Comparison of ENCODE assay signal across 24 cellular contexts in the genomic region with DNA sequence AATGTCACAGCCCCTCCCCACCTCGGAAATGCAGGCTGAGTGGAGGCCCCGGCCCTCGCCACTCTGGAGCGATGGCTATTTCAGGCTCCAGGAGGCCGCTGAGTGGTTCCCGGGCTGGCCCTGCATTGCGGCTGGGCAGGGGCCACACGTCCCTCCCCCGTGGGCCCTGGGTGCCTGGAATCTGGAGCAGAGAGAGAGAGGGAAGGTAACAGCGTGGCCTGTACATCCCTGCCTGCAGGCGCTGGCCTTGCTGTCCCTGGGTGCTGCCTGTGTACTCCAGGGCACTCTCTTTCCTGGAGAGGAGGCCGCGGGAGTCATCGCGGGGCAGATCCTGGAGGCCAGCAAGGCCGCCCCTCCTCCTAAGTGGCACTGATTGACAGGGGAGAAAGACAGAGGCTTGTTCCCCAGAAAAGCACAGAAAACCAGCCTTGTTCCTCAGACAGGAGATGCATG.
DNase-seq lines count a peak whose midpoint lies in the region; ATAC-seq and TF ChIP-seq lines count a peak whose summit lies in the region.
"Had no signal": no experiment of that assay in that cellular context is flagged by ENCODE, and none has a peak within 500 bp of the region (broad histone marks: within the 10 kb centered on the region; RNA-seq: fewer than 3 reads in every experiment).

No MANE protein-coding gene starts in this region.

- no peaks in the 10 kb centered on the region for H3K27me3 ChIP-seq in parathyroid adenoma (ENCODE audit: control insufficient read depth, insufficient read depth, low read length)
- H3K27me3 ChIP-seq: neutrophil had no signal

- H3K4me2 ChIP-seq in parathyroid adenoma (ENCODE audit: low read length): peak overlapping the region; percentile 70
- H3K4me2 ChIP-seq: SK-N-SH had no signal

- CTCF ChIA-PET in HEK293T (lab: Yijun Ruan, JAX): no interaction called here

- peaks cover 25% of the 10 kb centered on the region for H3K4me1 ChIP-seq in parathyroid adenoma
- H3K4me1 ChIP-seq: HAP-1 had no signal

- peak overlapping the region; percentile 86 for H3K27ac ChIP-seq in parathyroid adenoma
- H3K27ac ChIP-seq: neutrophil, thoracic aorta had no signal

- H3K36me3 ChIP-seq in parathyroid adenoma (ENCODE audit: control insufficient read depth, insufficient read depth, low read length): no peaks in the 10 kb centered on the region
- H3K36me3 ChIP-seq: HAP-1, neutrophil had no signal

- H3K9me3 ChIP-seq in parathyroid adenoma (ENCODE audit: control insufficient read depth, low read length): no peaks in the 10 kb centered on the region
- H3K9me3 ChIP-seq: HAP-1, neutrophil, SK-N-SH had no signal

- TF ChIP-seq CTCF in parathyroid adenoma (IDR thresholded peaks at IDR 0.05): no peak

- POLR2A ChIA-PET in HEK293T (lab: Yijun Ruan, JAX): no interaction called here

- peaks cover 42% of the 10 kb centered on the region for H3K79me2 ChIP-seq in parathyroid adenoma

- H3K4me3 ChIP-seq in parathyroid adenoma (ENCODE audit: low read depth, low read length): peak overlapping the region; percentile 30
- H3K4me3 ChIP-seq: HAP-1, thoracic aorta had no signal

- peak; percentile 21 for DNase-seq in ELF-1 (ENCODE audit: low read depth, low spot score)
- no peak for DNase-seq in HEK293T (ENCODE audit: extremely low spot score)
- DNase-seq in amniotic stem cell (lab: John Stamatoyannopoulos, UW): no peak
- no peak for DNase-seq in NCI-H1436 treated with DMSO at 0.1 percent for 48 hours (lab: John Stamatoyannopoulos, UW)
- DNase-seq: activated CD4-positive, alpha-beta T cell treated with anti-CD3 and anti-CD28 coated beads, Interleukin-2, amount 50 U/mL, for 4 hours; activated CD4-positive, CD25-positive, alpha-beta regulatory T cell; activated CD8-positive, alpha-beta memory T cell treated with anti-CD3 and anti-CD28 coated beads, Interleukin-2, amount 10 ng/mL, durations not matched to agents 7 days and 5 days; activated gamma-delta T cell treated with Interleukin-2 at 50 U/mL for 16 hours; activated T-cell treated with anti-CD3 and anti-CD28 coated beads, Interleukin-2, amount 50 U/mL, for 4 hours; C1 segment of cervical spinal cord; COR-L47; NCI-H1417; NCI-H2081 treated with DMSO at 0.1 percent for 48 hours; NCI-H748 treated with DMSO at 0.1 percent for 48 hours; SK-N-SH; stimulated activated CD8-positive, alpha-beta memory T cell treated with anti-CD3 and anti-CD28 coated beads, Interleukin-4, amount 100 ng/mL, for 48 hours; stimulated activated naive CD8-positive, alpha-beta T cell treated with anti-CD3 and anti-CD28 coated beads, Interleukin-15, amount 100 ng/mL, for 72 hours had no signal

- ATAC-seq in esophagus mucosa (peak; percentile 10), HG03095 (IDR thresholded peaks at IDR 0.05; ENCODE audit: unreplicated experiment) (no peak)
- ATAC-seq: activated CD8-positive, alpha-beta memory T cell treated with anti-CD3 and anti-CD28 coated beads, Interleukin-2, amount 10 ng/mL, durations not matched to agents 7 days and 5 days; activated T-cell treated with anti-CD3 and anti-CD28 coated beads, Interleukin-2, amount 50 U/mL, for 4 hours; sciatic nerve; stimulated activated naive CD8-positive, alpha-beta T cell treated with anti-CD3 and anti-CD28 coated beads, Interleukin-15, amount 100 ng/mL, for 72 hours had no signal

- H2AFZ ChIP-seq in parathyroid adenoma: no peak overlapping the region

- peak overlapping the region; percentile 21 for H3K9ac ChIP-seq in parathyroid adenoma
- H3K9ac ChIP-seq: SK-N-SH had no signal

TF ChIP-seq in HEK293T, 16 proteins besides CTCF, POLR2A, EP300 and RAD21:
- TF ChIP-seq HDGF (IDR thresholded peaks at IDR 0.05; ENCODE audit: borderline replicate concordance): no peak
- peak; percentile 76 for TF ChIP-seq PKNOX1 (IDR thresholded peaks at IDR 0.05)
